Comparison of ENCODE assay signal across 12 cellular contexts in the genomic region with DNA sequence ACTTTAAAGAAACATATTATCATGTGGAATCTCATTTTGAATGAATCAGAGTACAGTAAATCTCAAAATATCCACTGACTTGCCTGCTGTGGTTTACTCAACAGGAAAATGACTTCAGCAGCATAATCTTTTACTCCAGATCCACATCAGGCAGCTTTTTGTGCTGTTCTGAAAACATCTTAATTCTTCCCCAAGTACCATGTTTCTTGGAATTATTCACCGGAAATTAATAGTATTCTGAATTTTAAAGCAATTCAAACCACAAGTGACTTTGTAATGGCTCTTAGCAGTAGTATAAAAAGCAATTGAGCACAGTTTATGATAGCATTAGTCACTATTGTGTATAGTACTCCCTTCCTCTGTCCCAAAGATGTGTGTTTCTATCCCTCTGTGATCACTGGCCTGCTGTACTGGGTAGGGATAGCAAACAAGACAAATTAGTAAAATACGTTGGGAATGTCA.
DNase-seq lines count a peak whose midpoint lies in the region; TF ChIP-seq lines count a peak whose summit lies in the region.
"Had no signal": no experiment of that assay in that cellular context is flagged by ENCODE, and none has a peak within 500 bp of the region (broad histone marks: within the 10 kb centered on the region; RNA-seq: fewer than 3 reads in every experiment).

No MANE protein-coding gene starts in this region.

- CTCF ChIA-PET in A673 (lab: Charles Lee), result no interaction called here
- CTCF ChIA-PET in HEK293 (lab: Yijun Ruan, JAX), result interaction anchor here (1.4 kb wide), 1 partner anchor 224 kb away, joined by 4 read pairs; no protein-coding TSS in a partner anchor
- CTCF ChIA-PET in MCF 10A (lab: Yijun Ruan, JAX), result interaction anchor here (0.6 to 0.9 kb wide), 4 partner anchors 13 to 114 kb away, joined by 3 to 4 read pairs (median 4); no protein-coding TSS in a partner anchor
- CTCF ChIA-PET in Caco-2 (lab: Charles Lee), result no interaction called here

- no peak overlapping the region for H2BK12ac ChIP-seq in mesenchymal stem cell (ENCODE audit: low read length in 2 of 2)

- no peaks in the 10 kb centered on the region for H4K20me1 ChIP-seq in MM.1S (ENCODE audit: insufficient read depth, low read length)

- H3K9ac ChIP-seq in mesenchymal stem cell (ENCODE audit: low read length) (peak overlapping the region; percentile 67), MM.1S (ENCODE audit: low read length) (no peak overlapping the region)

- no peak overlapping the region for H4K8ac ChIP-seq in mesenchymal stem cell (ENCODE audit: low read length)

- H3K14ac ChIP-seq in mesenchymal stem cell (ENCODE audit: low read length in 2 of 2), result no peak overlapping the region

- H2BK5ac ChIP-seq in mesenchymal stem cell (ENCODE audit: low read depth, low read length, poor library complexity, severe bottlenecking), result no peak overlapping the region

- TF ChIP-seq CTCF in A673 (conservative IDR thresholded peaks at IDR 0.05; ENCODE audit: low read depth, low read length), result no peak
- TF ChIP-seq CTCF in HEK293 (tag by site-specific recombination; IDR thresholded peaks at IDR 0.05), result no peak
- no peak for TF ChIP-seq CTCF in MCF 10A (IDR thresholded peaks at IDR 0.05; ENCODE audit: unreplicated experiment)
- TF ChIP-seq CTCF in MM.1S (IDR thresholded peaks at IDR 0.05; ENCODE audit: low read length), result no peak
- TF ChIP-seq CTCF in Caco-2 (IDR thresholded peaks at IDR 0.05; ENCODE audit: insufficient read depth in 1 of 2, low read depth in 1 of 2, low read length in 1 of 2, severe bottlenecking in 1 of 2, unreplicated experiment in 1 of 2), result no peak

- POLR2A ChIA-PET in A673 (lab: Charles Lee; ENCODE audit: low non-redundant PET), result no interaction called here
- POLR2A ChIA-PET in HEK293 (lab: Yijun Ruan, JAX), result no interaction called here
- POLR2A ChIA-PET in MCF 10A (lab: Yijun Ruan, JAX), result interaction anchor here (0.5 to 4.8 kb wide), 22 partner anchors 9 to 674 kb away, joined by 3 to 89 read pairs (median 4); no protein-coding TSS in a partner anchor
- POLR2A ChIA-PET in Caco-2 (lab: Charles Lee), result interaction anchor here (0.6 kb wide), 1 partner anchor 66 kb away, joined by 4 read pairs; no protein-coding TSS in a partner anchor

- H3K4me3 Mint-ChIP-seq in MCF 10A (ENCODE audit: unreplicated experiment) (no peak overlapping the region), Caco-2 (ENCODE audit: unreplicated experiment) (no peak overlapping the region)

- peak overlapping the region; percentile 20 for H3K27ac ChIP-seq in A673 (ENCODE audit: low read depth, low read length, poor library complexity, severe bottlenecking)
- H3K27ac ChIP-seq in HEK293 (ENCODE audit: extremely low read depth, low read depth, low read length), result no peak overlapping the region
- peak overlapping the region; percentile 91 for H3K27ac ChIP-seq in mesenchymal stem cell (ENCODE audit: low read length, poor library complexity, severe bottlenecking)
- no peak overlapping the region for H3K27ac ChIP-seq in MM.1S (ENCODE audit: low read length)

- no peak overlapping the region for H2BK15ac ChIP-seq in mesenchymal stem cell (ENCODE audit: low read depth, poor library complexity, severe bottlenecking)

- H3F3A ChIP-seq in MM.1S (ENCODE audit: insufficient read depth, low read length), result no peaks in the 10 kb centered on the region

- peak overlapping the region in 1 of 2 experiments; percentile 46 for H3K18ac ChIP-seq in mesenchymal stem cell (ENCODE audit: low read depth in 1 of 2, low read length in 2 of 2)

- BruUV-seq in A673 (replicated peaks; lab: Mats Ljungman, UMichigan) (no TSS peak), MCF 10A (replicated peaks; lab: Mats Ljungman, UMichigan) (TSS peak; percentile 75), Caco-2 (replicated peaks; lab: Mats Ljungman, UMichigan) (no TSS peak)

- no peaks in the 10 kb centered on the region for H3K9me2 ChIP-seq in MM.1S (replicated peaks; ENCODE audit: insufficient read depth, low read length)

- H3K27me3 Mint-ChIP-seq in MCF 10A (ENCODE audit: insufficient read depth, unreplicated experiment), result no peaks in the 10 kb centered on the region
- no peaks in the 10 kb centered on the region for H3K27me3 Mint-ChIP-seq in Caco-2 (ENCODE audit: insufficient read depth, unreplicated experiment)

- H3K4me1 Mint-ChIP-seq in MCF 10A (ENCODE audit: insufficient read depth, unreplicated experiment), result peaks cover 55% of the 10 kb centered on the region
- H3K4me1 Mint-ChIP-seq in Caco-2 (ENCODE audit: low read depth, unreplicated experiment), result peaks cover 17% of the 10 kb centered on the region

- H3K9me3 Mint-ChIP-seq in MCF 10A (ENCODE audit: unreplicated experiment), result no peaks in the 10 kb centered on the region
- no peaks in the 10 kb centered on the region for H3K9me3 Mint-ChIP-seq in Caco-2 (ENCODE audit: unreplicated experiment)

- H3K27ac Mint-ChIP-seq in MCF 10A (ENCODE audit: low read depth, unreplicated experiment) (peak overlapping the region; percentile 91), Caco-2 (ENCODE audit: unreplicated experiment) (no peak overlapping the region)

- no peak overlapping the region for H2AK5ac ChIP-seq in mesenchymal stem cell (ENCODE audit: low read length, severe bottlenecking)

- H3K4me2 ChIP-seq in mesenchymal stem cell (ENCODE audit: low read length, poor library complexity, severe bottlenecking) (no peak overlapping the region), MM.1S (ENCODE audit: low read depth, low read length) (no peak overlapping the region)

- WGBS in mesenchymal stem cell, result 0% methylated on average over 1 of the region's 2 CpGs

- peak overlapping the region in 1 of 2 experiments; percentile 34 for H3K4ac ChIP-seq in mesenchymal stem cell (ENCODE audit: low read depth in 1 of 2, low read length in 2 of 2)

- H3K79me1 ChIP-seq in mesenchymal stem cell (replicated peaks; ENCODE audit: low read length, poor library complexity, severe bottlenecking), result peaks cover 3% of the 10 kb centered on the region

- H2AFZ ChIP-seq in mesenchymal stem cell (ENCODE audit: low read depth, low read length) (no peak overlapping the region), MM.1S (ENCODE audit: low read length) (no peak overlapping the region)

- peak; percentile 91 for DNase-seq in A673 (ENCODE audit: low spot score)
- DNase-seq in MCF 10A (ENCODE audit: unreplicated experiment), result peak; percentile 49
- DNase-seq in mesenchymal stem cell, result peak; percentile 96
- DNase-seq in stimulated activated CD4-positive, alpha-beta T cell treated with anti-CD3 and anti-CD28 coated beads, Interleukin-2, amount 100 ng/mL, for 48 hours, result no peak
- no peak for DNase-seq in MM.1S
- no peak for DNase-seq in Caco-2
- DNase-seq in anterior cingulate cortex (lab: John Stamatoyannopoulos, UW), result no peak
- DNase-seq: activated naive CD4-positive, alpha-beta T cell treated with Interleukin-2 at 50 U/mL for 16 hours; glutamatergic neuron; NCI-H2107; right cardiac atrium had no signal

- H3K36me3 ChIP-seq in A673 (ENCODE audit: insufficient read depth, low read length, poor library complexity, severe bottlenecking) (no peaks in the 10 kb centered on the region), HEK293 (ENCODE audit: control insufficient read depth in 2 of 2, insufficient read depth in 1 of 2, low read length in 2 of 2) (no peaks in the 10 kb centered on the region), mesenchymal stem cell (ENCODE audit: control insufficient read depth in 1 of 2, insufficient read depth in 2 of 2, low read depth in 1 of 2, low read length in 2 of 2) (no peaks in the 10 kb centered on the region), MM.1S (replicated peaks; ENCODE audit: insufficient read depth, low read length) (no peaks in the 10 kb centered on the region), Caco-2 (ENCODE audit: control insufficient read depth, insufficient read depth, low read length) (no peaks in the 10 kb centered on the region)

- peaks cover 27% of the 10 kb centered on the region for H3K4me1 ChIP-seq in A673 (ENCODE audit: insufficient read depth, low read length, poor library complexity, severe bottlenecking)
- H3K4me1 ChIP-seq in HEK293 (ENCODE audit: control insufficient read depth, insufficient read depth, low read length), result no peaks in the 10 kb centered on the region; the same call in 1 of the 2 replicates
- peaks cover 17% of the 10 kb centered on the region for H3K4me1 ChIP-seq in mesenchymal stem cell (ENCODE audit: control insufficient read depth, insufficient read depth, low read depth, low read length)
- H3K4me1 ChIP-seq in MM.1S (ENCODE audit: low read length), result no peaks in the 10 kb centered on the region
- H3K4me1 ChIP-seq in Caco-2, result peaks cover 14% of the 10 kb centered on the region

- H3K23ac ChIP-seq in mesenchymal stem cell (ENCODE audit: low read length in 2 of 2), result no peak overlapping the region

- no peaks in the 10 kb centered on the region for H3K36me3 Mint-ChIP-seq in MCF 10A (ENCODE audit: insufficient read depth, unreplicated experiment)
- no peaks in the 10 kb centered on the region for H3K36me3 Mint-ChIP-seq in Caco-2 (ENCODE audit: insufficient read depth, unreplicated experiment)

- intact Hi-C loops in A673 (cut with micrococcal nuclease; ENCODE audit: unreplicated experiment), result no loop called here
- intact Hi-C loops in MCF 10A (cut with micrococcal nuclease), result no loop called here
- intact Hi-C loops in Caco-2 (cut with micrococcal nuclease; ENCODE audit: unreplicated experiment), result no loop called here

- H4K91ac ChIP-seq in mesenchymal stem cell (ENCODE audit: low read length), result no peak overlapping the region

- H2BK120ac ChIP-seq in mesenchymal stem cell (ENCODE audit: low read depth, low read length), result peak overlapping the region; percentile 8

- no peaks in the 10 kb centered on the region for H3K79me2 ChIP-seq in MM.1S (ENCODE audit: low read length)

- no peaks in the 10 kb centered on the region for H3K9me3 ChIP-seq in A673 (ENCODE audit: low read depth, low read length, poor library complexity, severe bottlenecking)
- no peaks in the 10 kb centered on the region for H3K9me3 ChIP-seq in HEK293 (ENCODE audit: control insufficient read depth, insufficient read depth, low read depth, low read length)
- H3K9me3 ChIP-seq in mesenchymal stem cell (ENCODE audit: control insufficient read depth, low read length), result no peaks in the 10 kb centered on the region
- no peaks in the 10 kb centered on the region for H3K9me3 ChIP-seq in MM.1S (replicated peaks; ENCODE audit: insufficient read depth, low read length)
- H3K9me3 ChIP-seq in Caco-2, result no peaks in the 10 kb centered on the region

- H3K27me3 ChIP-seq in A673 (replicated peaks; ENCODE audit: insufficient read depth, low read depth, low read length, poor library complexity) (peaks cover 3% of the 10 kb centered on the region), mesenchymal stem cell (ENCODE audit: control insufficient read depth in 1 of 2, insufficient read depth in 1 of 2, low read length in 2 of 2) (no peaks in the 10 kb centered on the region), MM.1S (replicated peaks; ENCODE audit: insufficient read depth, low read length) (peaks cover 56% of the 10 kb centered on the region), Caco-2 (replicated peaks; ENCODE audit: control insufficient read depth, insufficient read depth, low read length) (no peaks in the 10 kb centered on the region)

- H3K4me3 ChIP-seq in A673 (ENCODE audit: low read depth, low read length, poor library complexity, severe bottlenecking) (no peak overlapping the region), HEK293 (ENCODE audit: low read depth, low read length) (no peak overlapping the region), mesenchymal stem cell (ENCODE audit: insufficient read depth in 1 of 2, low read depth in 1 of 2, low read length in 2 of 2) (no peak overlapping the region), MM.1S (ENCODE audit: low read length) (no peak overlapping the region), Caco-2 (ENCODE audit: low read depth, low read length) (no peak overlapping the region)

Comparison
In these comparisons a context has a peak if more than half of its experiments do, and no peak if none do; other contexts are left out.
1. DNase-seq: peak in A673 (single experiment), MCF 10A (single experiment) and mesenchymal stem cell (single experiment); none in stimulated activated CD4-positive, alpha-beta T cell treated with anti-CD3 and anti-CD28 coated beads, Interleukin-2, amount 100 ng/mL, for 48 hours (0 of 2), MM.1S (single experiment), Caco-2 (0 of 2) and anterior cingulate cortex (0 of 58).
2. H3K27ac ChIP-seq: peak in A673 (single experiment) and mesenchymal stem cell (single experiment); none in HEK293 (single experiment) and MM.1S (single experiment).
3. CTCF ChIA-PET loops: an anchor here in HEK293 (1.4 kb wide) and MCF 10A (0.6 to 0.9 kb wide); none called in A673 and Caco-2.
4. POLR2A ChIA-PET loops: an anchor here in MCF 10A (0.5 to 4.8 kb wide) and Caco-2 (0.6 kb wide); none called in A673 and HEK293.